ENCODE assay signal across 8 cellular contexts in genomic region chr3:150760431-150761200, GRCh38. TPM values are rescaled to one million over a fixed set of nuclear protein-coding genes. Genes with fewer than 3 reads are reported as not detected.
DNase-seq lines count a peak whose midpoint lies in the region; ATAC-seq, FAIRE-seq and TF ChIP-seq lines count a peak whose summit lies in the region.

No MANE protein-coding gene starts in this region.

- FAIRE-seq in HTR-8/SVneo (lab: Jason Lieb, UNC) = no peak

- in situ Hi-C loops in brain microvascular endothelial cell (cut with HindIII; ENCODE audit: low pct_ligation_motif_present, low sequenced_read_pairs) = no loop called here

- H3K4me3 ChIP-seq in DOHH2 (ENCODE audit: low read length) (peak overlapping the region; percentile 74), MG63 (peak overlapping the region; percentile 76), brain microvascular endothelial cell (ENCODE audit: low read depth, low read length) (peak overlapping the region; percentile 91)

- no peak for TF ChIP-seq CTCF in DOHH2 (IDR thresholded peaks at IDR 0.05; ENCODE audit: low read depth, low read length, poor library complexity, severe bottlenecking)
- TF ChIP-seq CTCF in brain microvascular endothelial cell (IDR thresholded peaks at IDR 0.05; ENCODE audit: low read depth, low read length, missing control alignments) = no peak

- H3K4me3 Mint-ChIP-seq in naive B cell = peak overlapping the region; percentile 87 to 97 (median 96)

- H3K4me1 ChIP-seq in DOHH2 (ENCODE audit: control insufficient read depth, low read length) = peaks cover 52% of the 10 kb centered on the region

- no peaks in the 10 kb centered on the region for H3K9me2 ChIP-seq in DOHH2 (replicated peaks; ENCODE audit: control insufficient read depth, low read length)

- peak overlapping the region; percentile 85 to 99 (median 98) for H3K27ac Mint-ChIP-seq in naive B cell

- H4K20me1 ChIP-seq in DOHH2 (ENCODE audit: control insufficient read depth, insufficient read depth, low read depth, low read length) = peaks cover 13% of the 10 kb centered on the region

- H3K79me2 ChIP-seq in DOHH2 (ENCODE audit: control insufficient read depth, low read length) = peaks cover 12% of the 10 kb centered on the region

- peaks cover 11% of the 10 kb centered on the region; the same call in 1 of the 2 replicates for H3F3A ChIP-seq in DOHH2 (ENCODE audit: control insufficient read depth, insufficient read depth)

- H3K9me3 Mint-ChIP-seq in naive B cell = peaks cover 0 to 2% (median 0%) of the 10 kb centered on the region in 7 donors

- H3K27me3 ChIP-seq in DOHH2 (ENCODE audit: control insufficient read depth, low read length) (peaks cover 35% of the 10 kb centered on the region), MG63 (no peaks in the 10 kb centered on the region), brain microvascular endothelial cell (replicated peaks) (no peaks in the 10 kb centered on the region)

- ATAC-seq in GM21526 (IDR thresholded peaks at IDR 0.05; ENCODE audit: low FRiP score, unreplicated experiment) (peak; percentile 27), naive B cell (ENCODE audit: low read depth in 2 of 2) (peak; percentile 12 to 20)

- H3K36me3 ChIP-seq in DOHH2 (ENCODE audit: control insufficient read depth, low read length) = no peaks in the 10 kb centered on the region
- H3K36me3 ChIP-seq in MG63 = peaks cover 36% of the 10 kb centered on the region
- H3K36me3 ChIP-seq in brain microvascular endothelial cell (replicated peaks) = no peaks in the 10 kb centered on the region

- peaks cover 36 to 71% (median 48%) of the 10 kb centered on the region in 3 donors for H3K4me1 Mint-ChIP-seq in naive B cell

- no peaks in the 10 kb centered on the region for H3K27me3 Mint-ChIP-seq in naive B cell

- H3K27ac ChIP-seq in DOHH2 (ENCODE audit: low read depth, low read length) (no peak overlapping the region), brain microvascular endothelial cell (no peak overlapping the region)

- DNase-seq in MG63 (no peak), brain microvascular endothelial cell (no peak), naive B cell (peak; percentile 65), Ammon's horn (ENCODE audit: low spot score) (no peak), HTR-8/SVneo (ENCODE audit: insufficient read length, low spot score) (no peak), NCI-H446 treated with DMSO at 0.1 percent for 48 hours (lab: John Stamatoyannopoulos, UW) (no peak)

- H3K4me2 ChIP-seq in DOHH2 (ENCODE audit: low read length) = peak overlapping the region; percentile 86

- peaks cover 0 to 11% of the 10 kb centered on the region in 2 donors for H3K36me3 Mint-ChIP-seq in naive B cell

- H3K9me3 ChIP-seq in DOHH2 (ENCODE audit: control insufficient read depth, insufficient read depth, low read length) (no peaks in the 10 kb centered on the region), MG63 (no peaks in the 10 kb centered on the region)

RNA-seq across cellular contexts. Expression of gene SIAH2, which starts 2.4 kb away (rescaled TPM):
- 27.4 and 31.3 TPM in 2 replicates for total RNA-seq in MG63 (2014; rRNA removed; shearing (Covaris generic); ENCODE audit: low replicate concordance)
- 100 to 1,000 TPM in 2 of 6 donors, 10 to 100 TPM in 4; 49.7 to 121 (median 78.9) TPM for polyA plus RNA-seq in naive B cell (ENCODE audit: low read depth in 6 of 6)

RNA-seq across cellular contexts. Expression of gene ERICH6, which starts 56.9 kb away (rescaled TPM):
- 0.66 TPM in 1 of 2 replicates, not detected in the other for total RNA-seq in MG63 (2014; rRNA removed; shearing (Covaris generic); ENCODE audit: low replicate concordance)
- polyA plus RNA-seq in naive B cell (ENCODE audit: low read depth in 6 of 6) = under 1 TPM in 2 of 6 donors, not detected in 4; 0.58 to 0.88 TPM
